13 cellular contexts compared by ENCODE assay signal in the genomic region with DNA sequence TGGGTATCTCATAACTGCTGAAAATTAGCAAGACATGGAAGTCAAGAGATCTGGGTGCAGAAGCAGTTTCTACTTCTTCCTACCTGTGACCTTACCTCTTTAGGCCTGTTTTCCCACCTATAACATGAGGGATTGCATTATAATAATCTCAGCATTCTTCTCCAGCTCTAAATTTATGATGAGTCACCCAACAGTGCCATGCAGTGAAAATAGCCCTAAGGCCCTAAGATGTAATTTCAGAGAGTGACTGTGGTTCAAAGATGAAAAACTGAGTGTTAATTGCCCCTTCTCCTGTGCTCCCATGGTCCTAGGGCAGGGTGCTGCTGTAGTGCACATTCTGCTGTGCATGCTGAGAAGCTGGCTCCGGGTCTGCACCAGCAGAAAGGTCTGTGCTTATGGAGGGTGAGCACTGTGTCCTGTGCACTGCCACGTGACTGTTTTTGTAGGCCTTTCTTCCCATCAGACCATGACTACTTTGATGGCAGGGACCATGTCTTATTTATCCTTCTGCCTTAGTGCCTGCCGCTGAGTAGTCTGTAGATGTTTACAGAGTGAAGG. TPM values are rescaled to one million over a fixed set of nuclear protein-coding genes. Genes with fewer than 3 reads are reported as not detected.
DNase-seq lines count a peak whose midpoint lies in the region; ATAC-seq, FAIRE-seq and TF ChIP-seq lines count a peak whose summit lies in the region.
"Had no signal": no experiment of that assay in that cellular context is flagged by ENCODE, and none has a peak within 500 bp of the region (broad histone marks: within the 10 kb centered on the region; RNA-seq: fewer than 3 reads in every experiment).

No MANE protein-coding gene starts in this region.

- H3K36me3 ChIP-seq in endothelial cell of umbilical vein (ENCODE audit: control insufficient read depth in 2 of 2, extremely low read depth in 1 of 2, insufficient read depth in 2 of 2, low read length in 2 of 2) (no peaks in the 10 kb centered on the region), smooth muscle cell (ENCODE audit: low read depth) (no peaks in the 10 kb centered on the region), upper lobe of left lung (no peaks in the 10 kb centered on the region)

- dilution Hi-C loops in endothelial cell of umbilical vein (cut with MboI; ENCODE audit: extremely low pct_ligation_motif_present, low sequenced_read_pairs): no loop called here

- no peak for DNase-seq in activated CD4-positive, alpha-beta T cell treated with anti-CD3 and anti-CD28 coated beads for 36 hours
- no peak for DNase-seq in activated CD4-positive, alpha-beta T cell treated with anti-CD3 and anti-CD28 coated beads, Interleukin-2, amount 50 U/mL, for 1 hour
- DNase-seq in RWPE1 (ENCODE audit: low spot score) (peak; percentile 57), endothelial cell of umbilical vein (ENCODE audit: low read depth, low spot score) (no peak), smooth muscle cell (lab: John Stamatoyannopoulos, UW; ENCODE audit: unreplicated experiment) (no peak), upper lobe of left lung (no peak)
- DNase-seq: DMS 273 treated with DMSO at 0.1 percent for 48 hours, islet precursor cell, Karpas-422, naive B cell, NCI-H2171 had no signal

- intact Hi-C loops in activated CD4-positive, alpha-beta T cell treated with anti-CD3 and anti-CD28 coated beads for 36 hours (cut with DNase I, micrococcal nuclease): loop anchor here (2.0 to 10.0 kb wide), 3 partner anchors 53 to 541 kb away; partner anchors contain the start of genes MYSM1 (in 2 of the 2) and FGGY (in 1 of the 2)
- intact Hi-C loops in endothelial cell of umbilical vein (cut with micrococcal nuclease): loop anchor here (2.0 kb wide), 1 partner anchor 61 kb away; no protein-coding TSS in a partner anchor

- H3K79me2 ChIP-seq in endothelial cell of umbilical vein (ENCODE audit: control insufficient read depth, insufficient read depth, low read length) (no peaks in the 10 kb centered on the region), smooth muscle cell (ENCODE audit: low read depth) (no peaks in the 10 kb centered on the region)

- no peak overlapping the region for H3K4me3 ChIP-seq in endothelial cell of umbilical vein (replicated peaks in 1 of 3; ENCODE audit: insufficient read depth in 1 of 3, low read depth in 1 of 3, low read length in 3 of 3)
- no peak overlapping the region for H3K4me3 ChIP-seq in smooth muscle cell
- no peak overlapping the region for H3K4me3 ChIP-seq in upper lobe of left lung

- H3K4me1 Mint-ChIP-seq in activated CD4-positive, alpha-beta T cell treated with anti-CD3 and anti-CD28 coated beads for 36 hours: peaks cover 36% of the 10 kb centered on the region

- CTCF ChIA-PET in activated CD4-positive, alpha-beta T cell treated with anti-CD3 and anti-CD28 coated beads for 36 hours (lab: Charles Lee): interaction anchor here (0.8 to 1.5 kb wide), 3 partner anchors 11 to 36 kb away, joined by 3 read pairs; no protein-coding TSS in a partner anchor
- CTCF ChIA-PET in RWPE1 (lab: Yijun Ruan, JAX) (interaction anchor here (0.6 to 0.7 kb wide), 2 partner anchors 100 to 235 kb away, joined by 3 to 5 read pairs; no protein-coding TSS in a partner anchor), endothelial cell of umbilical vein (lab: Charles Lee) (interaction anchor here (1.3 to 4.0 kb wide), 6 partner anchors 10 to 19 kb away, joined by 5 to 31 read pairs (median 8); no protein-coding TSS in a partner anchor)

- peak overlapping the region; percentile 88 for H3K27ac ChIP-seq in RWPE1
- H3K27ac ChIP-seq in endothelial cell of umbilical vein (ENCODE audit: insufficient read depth, low read depth, low read length): peak overlapping the region; percentile 96
- peak overlapping the region; percentile 88 for H3K27ac ChIP-seq in smooth muscle cell (ENCODE audit: low read depth)
- H3K27ac ChIP-seq in upper lobe of left lung: peak overlapping the region in 1 of 4 donors; percentile 67

- no TSS peak for BruUV-seq in endothelial cell of umbilical vein (replicated peaks; lab: Mats Ljungman, UMichigan)

- 82% methylated on average over 3 of the region's 3 CpGs for WGBS in smooth muscle cell (ENCODE audit: low lambda C conversion rate)
- 90 to 91% methylated on average over 3 of the region's 3 CpGs for WGBS in upper lobe of left lung, 2 donors

- FAIRE-seq in endothelial cell of umbilical vein (lab: Jason Lieb, UNC): peak; percentile 50

- H2AFZ ChIP-seq in endothelial cell of umbilical vein (ENCODE audit: low read depth, low read length): peak overlapping the region; percentile 56
- no peak overlapping the region for H2AFZ ChIP-seq in smooth muscle cell (ENCODE audit: low read depth)

- no peaks in the 10 kb centered on the region for H3K9me1 ChIP-seq in endothelial cell of umbilical vein (replicated peaks; ENCODE audit: control insufficient read depth, extremely low read depth, insufficient read depth, low read length)

- ATAC-seq in activated CD4-positive, alpha-beta T cell treated with anti-CD3 and anti-CD28 coated beads for 36 hours: no peak
- ATAC-seq in HG02840 (IDR thresholded peaks at IDR 0.05; ENCODE audit: low FRiP score, unreplicated experiment) (no peak), upper lobe of left lung (ENCODE audit: low FRiP score in 2 of 2) (no peak), GM21723 (IDR thresholded peaks at IDR 0.05; ENCODE audit: unreplicated experiment) (no peak)

- H3K9me3 ChIP-seq in endothelial cell of umbilical vein (replicated peaks; ENCODE audit: control insufficient read depth, insufficient read depth, low read length) (no peaks in the 10 kb centered on the region), smooth muscle cell (replicated peaks; ENCODE audit: low read depth) (no peaks in the 10 kb centered on the region), upper lobe of left lung (no peaks in the 10 kb centered on the region)

- H3K27ac Mint-ChIP-seq in activated CD4-positive, alpha-beta T cell treated with anti-CD3 and anti-CD28 coated beads for 36 hours: peak overlapping the region; percentile 84

- POLR2A ChIA-PET in activated CD4-positive, alpha-beta T cell treated with anti-CD3 and anti-CD28 coated beads for 36 hours (lab: Charles Lee): no interaction called here
- POLR2A ChIA-PET in RWPE1 (lab: Yijun Ruan, JAX; ENCODE audit: low non-redundant PET): no interaction called here
- POLR2A ChIA-PET in endothelial cell of umbilical vein (lab: Charles Lee): interaction anchor here (1.5 kb wide), 1 partner anchor 19 kb away, joined by 9 read pairs; no protein-coding TSS in a partner anchor

- peaks cover 2% of the 10 kb centered on the region for H3K9me3 Mint-ChIP-seq in activated CD4-positive, alpha-beta T cell treated with anti-CD3 and anti-CD28 coated beads for 36 hours (ENCODE audit: low read depth)
- H3K9me3 Mint-ChIP-seq: naive B cell had no signal

- H3K27me3 Mint-ChIP-seq in activated CD4-positive, alpha-beta T cell treated with anti-CD3 and anti-CD28 coated beads for 36 hours: no peaks in the 10 kb centered on the region

- no peak for TF ChIP-seq CTCF in RWPE1 (conservative IDR thresholded peaks at IDR 0.05; ENCODE audit: low read depth)
- no peak for TF ChIP-seq CTCF in endothelial cell of umbilical vein (IDR thresholded peaks at IDR 0.05; ENCODE audit: extremely low read depth in 1 of 2, insufficient read depth in 1 of 2, low read depth in 1 of 2, low read length in 2 of 2)
- TF ChIP-seq CTCF in smooth muscle cell (IDR thresholded peaks at IDR 0.05; ENCODE audit: borderline replicate concordance, insufficient read depth, poor library complexity, severe bottlenecking): no peak
- TF ChIP-seq CTCF in upper lobe of left lung (IDR thresholded peaks at IDR 0.05): no peak

- H4K20me1 ChIP-seq in endothelial cell of umbilical vein (replicated peaks; ENCODE audit: control insufficient read depth, extremely low read depth, insufficient read depth, low read length) (no peaks in the 10 kb centered on the region), smooth muscle cell (ENCODE audit: low read depth) (no peaks in the 10 kb centered on the region)

- peak overlapping the region; percentile 31 for H3K9ac ChIP-seq in endothelial cell of umbilical vein (replicated peaks; ENCODE audit: extremely low read depth, insufficient read depth, low read length)
- H3K9ac ChIP-seq in smooth muscle cell (ENCODE audit: low read depth): no peak overlapping the region

- H3K4me1 ChIP-seq in endothelial cell of umbilical vein (ENCODE audit: control insufficient read depth, extremely low read depth, insufficient read depth, low read length) (peaks cover 46% of the 10 kb centered on the region), smooth muscle cell (ENCODE audit: low read depth) (peaks cover 5% of the 10 kb centered on the region), upper lobe of left lung (peaks cover 27 to 38% (median 33%) of the 10 kb centered on the region in 4 donors)

- no peak overlapping the region for H3K4me3 Mint-ChIP-seq in activated CD4-positive, alpha-beta T cell treated with anti-CD3 and anti-CD28 coated beads for 36 hours
- H3K4me3 Mint-ChIP-seq: naive B cell had no signal

- H3K27me3 ChIP-seq in endothelial cell of umbilical vein (ENCODE audit: control insufficient read depth in 2 of 2, insufficient read depth in 2 of 2, low read length in 2 of 2) (no peaks in the 10 kb centered on the region), smooth muscle cell (ENCODE audit: low read depth) (no peaks in the 10 kb centered on the region), upper lobe of left lung (no peaks in the 10 kb centered on the region)

- peaks cover 11% of the 10 kb centered on the region for H3K36me3 Mint-ChIP-seq in activated CD4-positive, alpha-beta T cell treated with anti-CD3 and anti-CD28 coated beads for 36 hours (ENCODE audit: low read depth)
- H3K36me3 Mint-ChIP-seq: naive B cell had no signal

- TF ChIP-seq POLR2A in endothelial cell of umbilical vein (IDR thresholded peaks at IDR 0.05; ENCODE audit: low read depth, low read length) (no peak), upper lobe of left lung (IDR thresholded peaks at IDR 0.05) (no peak)

- peaks cover 21% of the 10 kb centered on the region for H3F3A ChIP-seq in smooth muscle cell (ENCODE audit: low read depth)

- TF ChIP-seq EP300 in upper lobe of left lung (IDR thresholded peaks at IDR 0.05): no peak

- peak overlapping the region; percentile 28 for H3K4me2 ChIP-seq in endothelial cell of umbilical vein (ENCODE audit: insufficient read depth, low read length)
- peak overlapping the region; percentile 1 for H3K4me2 ChIP-seq in smooth muscle cell

RNA-seq across cellular contexts. Expression of gene JUN, which starts 29.7 kb away (rescaled TPM):
- total RNA-seq in activated CD4-positive, alpha-beta T cell treated with anti-CD3 and anti-CD28 coated beads for 36 hours: 10 to 100 TPM; 24.2 to 25.5 TPM
- total RNA-seq in endothelial cell of umbilical vein: 81.1 and 88.3 TPM in 2 replicates
- polyA plus RNA-seq in endothelial cell of umbilical vein: 80.0 and 89.3 TPM in 2 replicates
- 57.8 and 84.1 TPM in 2 replicates for polyA plus RNA-seq in endothelial cell of umbilical vein (2011; cell fraction: cytosol; rRNA removed)
- polyA plus RNA-seq in endothelial cell of umbilical vein (2011; cell fraction: nucleus; rRNA removed): 130 and 140 TPM in 2 replicates
- 67.6 and 99.1 TPM in 2 replicates for polyA plus RNA-seq in endothelial cell of umbilical vein (2012)
- polyA minus RNA-seq in endothelial cell of umbilical vein: 50.1 and 61.0 TPM in 2 replicates
- 12.2 TPM for polyA minus RNA-seq in endothelial cell of umbilical vein (2011; cell fraction: cytosol; rRNA and poly(A)+ RNA removed)
- polyA minus RNA-seq in endothelial cell of umbilical vein (2011; cell fraction: nucleus; rRNA and poly(A)+ RNA removed): 92.9 and 191 TPM in 2 replicates
- total RNA-seq in smooth muscle cell: 286 and 297 TPM in 2 replicates
- 200 and 253 TPM in 2 replicates for polyA plus RNA-seq in smooth muscle cell
- 100 to 1,000 TPM; 142 to 400 (median 236) TPM for total RNA-seq in upper lobe of left lung

RNA-seq across cellular contexts. Expression of gene MYSM1, which starts 54.3 kb away (rescaled TPM):
- 10 to 100 TPM; 31.8 to 33.2 TPM for total RNA-seq in activated CD4-positive, alpha-beta T cell treated with anti-CD3 and anti-CD28 coated beads for 36 hours
- total RNA-seq in endothelial cell of umbilical vein (31.8 and 36.5 TPM in 2 replicates), smooth muscle cell (30.7 and 32.2 TPM in 2 replicates), upper lobe of left lung (10 to 100 TPM; 20.5 to 79.0 (median 27.6) TPM)
- polyA plus RNA-seq in endothelial cell of umbilical vein (5.7 and 8.2 TPM in 2 replicates), smooth muscle cell (6.9 and 9.9 TPM in 2 replicates)
- polyA plus RNA-seq in endothelial cell of umbilical vein (2011; cell fraction: cytosol; rRNA removed): 2.9 and 3.4 TPM in 2 replicates
- 38.0 and 50.2 TPM in 2 replicates for polyA plus RNA-seq in endothelial cell of umbilical vein (2011; cell fraction: nucleus; rRNA removed)
- polyA plus RNA-seq in endothelial cell of umbilical vein (2012): 9.0 and 15.2 TPM in 2 replicates
- 17.0 and 17.3 TPM in 2 replicates for polyA minus RNA-seq in endothelial cell of umbilical vein
- polyA minus RNA-seq in endothelial cell of umbilical vein (2011; cell fraction: cytosol; rRNA and poly(A)+ RNA removed): 2.3 TPM
- polyA minus RNA-seq in endothelial cell of umbilical vein (2011; cell fraction: nucleus; rRNA and poly(A)+ RNA removed): 37.4 and 47.6 TPM in 2 replicates
